Comparison of ENCODE assay signal across 20 cellular contexts in genomic region chr17:67164298-67164697, GRCh38.
DNase-seq lines count a peak whose midpoint lies in the region; ATAC-seq and TF ChIP-seq lines count a peak whose summit lies in the region.
"Had no signal": no experiment of that assay in that cellular context is flagged by ENCODE, and none has a peak within 500 bp of the region (broad histone marks: within the 10 kb centered on the region; RNA-seq: fewer than 3 reads in every experiment).

No MANE protein-coding gene starts in this region.

- H3K56ac ChIP-seq in H9 (ENCODE audit: insufficient read length, low read depth, low read length) = no peak overlapping the region

- POLR2A ChIA-PET in WTC11 (lab: Charles Lee) = no interaction called here
- POLR2A ChIA-PET in naive thymus-derived CD4-positive, alpha-beta T cell (lab: Charles Lee) = no interaction called here
- POLR2A ChIA-PET in HEK293T (lab: Yijun Ruan, JAX) = no interaction called here

- H3K27me3 Mint-ChIP-seq in WTC11 (ENCODE audit: low read depth) (no peaks in the 10 kb centered on the region), H9 (ENCODE audit: low read depth) (no peaks in the 10 kb centered on the region)
- no peaks in the 10 kb centered on the region for H3K27me3 Mint-ChIP-seq in naive thymus-derived CD4-positive, alpha-beta T cell
- H3K27me3 Mint-ChIP-seq: activated CD4-positive, alpha-beta T cell treated with anti-CD3 and anti-CD28 coated beads for 36 hours had no signal

- no peak overlapping the region for H3K23ac ChIP-seq in H9 (ENCODE audit: insufficient read length, low read depth, low read length)

- H3K27ac ChIP-seq in naive thymus-derived CD4-positive, alpha-beta T cell (ENCODE audit: low read depth, low read length) = no peak overlapping the region
- H3K27ac ChIP-seq in H9 (ENCODE audit: insufficient read length, low read depth, low read length) = no peak overlapping the region
- H3K27ac ChIP-seq: C4-2B had no signal

- CTCF ChIA-PET in WTC11 (lab: Charles Lee) = no interaction called here
- CTCF ChIA-PET in naive thymus-derived CD4-positive, alpha-beta T cell (lab: Charles Lee) = no interaction called here
- CTCF ChIA-PET in HEK293T (lab: Yijun Ruan, JAX) = no interaction called here

- no peak overlapping the region for H4K8ac ChIP-seq in H9 (replicated peaks; ENCODE audit: insufficient read length, low read depth, low read length)

- no peak overlapping the region for H3K14ac ChIP-seq in H9 (ENCODE audit: insufficient read depth, low read length)

- H3K9me3 Mint-ChIP-seq in WTC11 = no peaks in the 10 kb centered on the region
- no peaks in the 10 kb centered on the region for H3K9me3 Mint-ChIP-seq in naive thymus-derived CD4-positive, alpha-beta T cell
- H3K9me3 Mint-ChIP-seq in H9 = no peaks in the 10 kb centered on the region

- H3T11ph ChIP-seq in H9 (ENCODE audit: low read length) = no peak overlapping the region

- H2AFZ ChIP-seq in H9 (ENCODE audit: low read length) = no peak overlapping the region

- H3K79me1 ChIP-seq in H9 (ENCODE audit: insufficient read depth, low read depth, low read length, poor library complexity, severe bottlenecking) = no peaks in the 10 kb centered on the region

- H3K4me3 ChIP-seq in NB4 (ENCODE audit: low read depth, low read length) = no peak overlapping the region
- H3K4me3 ChIP-seq in naive thymus-derived CD4-positive, alpha-beta T cell (ENCODE audit: low read length) = no peak overlapping the region

- no peaks in the 10 kb centered on the region for H3K23me2 ChIP-seq in H9 (ENCODE audit: insufficient read length, low read depth, low read length, poor library complexity, severe bottlenecking)

- no peaks in the 10 kb centered on the region for H4K20me1 ChIP-seq in H9 (ENCODE audit: control insufficient read depth, insufficient read depth, insufficient read length)

- H3K4me1 ChIP-seq in naive thymus-derived CD4-positive, alpha-beta T cell (ENCODE audit: control insufficient read depth in 2 of 2, insufficient read depth in 2 of 2, low read length in 2 of 2) = no peaks in the 10 kb centered on the region
- no peaks in the 10 kb centered on the region for H3K4me1 ChIP-seq in H9 (ENCODE audit: insufficient read depth, low read length)

- no peaks in the 10 kb centered on the region for H3K79me2 ChIP-seq in H9 (ENCODE audit: insufficient read depth, low read length)

- H3K9ac ChIP-seq in H9 (ENCODE audit: extremely low read depth, insufficient read length, low read length) = no peak overlapping the region

- H2BK12ac ChIP-seq in H9 (ENCODE audit: insufficient read length, low read depth, low read length) = no peak overlapping the region

- ATAC-seq in WTC11 = no peak
- peak; percentile 31 for ATAC-seq in naive thymus-derived CD4-positive, alpha-beta T cell
- ATAC-seq: activated CD4-positive, alpha-beta T cell treated with anti-CD3 and anti-CD28 coated beads for 36 hours; HCT116 had no signal

- no peaks in the 10 kb centered on the region for H3K9me3 ChIP-seq in naive thymus-derived CD4-positive, alpha-beta T cell (ENCODE audit: control insufficient read depth in 2 of 3, low read length in 3 of 3)
- H3K9me3 ChIP-seq in H9 (ENCODE audit: control insufficient read depth, low read depth, low read length) = no peaks in the 10 kb centered on the region

- DNase-seq in CD1c-positive myeloid dendritic cell (ENCODE audit: extremely low spot score) = peak; percentile 75
- peak; percentile 42 for DNase-seq in NB4 (ENCODE audit: low read depth)
- no peak for DNase-seq in WTC11 (ENCODE audit: low spot score)
- no peak for DNase-seq in naive thymus-derived CD4-positive, alpha-beta T cell
- DNase-seq in retina = no peak
- no peak for DNase-seq in H9
- no peak for DNase-seq in HEK293T (ENCODE audit: extremely low spot score)
- DNase-seq in inferior parietal cortex (ENCODE audit: extremely low spot score) = no peak
- DNase-seq: activated CD4-positive, alpha-beta T cell treated with anti-CD3 and anti-CD28 coated beads for 36 hours; activated gamma-delta T cell; EL; head of caudate nucleus; MM.1S; NCI-H187; NCI-H526 treated with DMSO at 0.1 percent for 48 hours; OCI-M1; stimulated activated CD4-positive, alpha-beta T cell treated with anti-CD3 and anti-CD28 coated beads, Interleukin-4, amount 100 ng/mL, for 24 hours; stimulated activated naive CD4-positive, alpha-beta T cell treated with Interleukin-2 at 50 U/mL for 16 hours had no signal

- intact Hi-C loops in naive thymus-derived CD4-positive, alpha-beta T cell (cut with micrococcal nuclease) = no loop called here

- no peaks in the 10 kb centered on the region for H3K4me1 Mint-ChIP-seq in WTC11
- peaks cover 0 to 13% (median 6%) of the 10 kb centered on the region in 7 donors for H3K4me1 Mint-ChIP-seq in naive thymus-derived CD4-positive, alpha-beta T cell
- no peaks in the 10 kb centered on the region for H3K4me1 Mint-ChIP-seq in H9
- H3K4me1 Mint-ChIP-seq: activated CD4-positive, alpha-beta T cell treated with anti-CD3 and anti-CD28 coated beads for 36 hours had no signal

- WGBS in H9 (ENCODE audit: extremely low coverage, insufficient read length, low lambda C conversion rate) = no CpG with 5 or more reads among the region's 2 CpGs

- H3K4me3 Mint-ChIP-seq in WTC11 (no peak overlapping the region), H9 (no peak overlapping the region)
- no peak overlapping the region for H3K4me3 Mint-ChIP-seq in naive thymus-derived CD4-positive, alpha-beta T cell
- H3K4me3 Mint-ChIP-seq: activated CD4-positive, alpha-beta T cell treated with anti-CD3 and anti-CD28 coated beads for 36 hours had no signal

- no peak overlapping the region for H2BK120ac ChIP-seq in H9 (ENCODE audit: low read depth, low read length, poor library complexity, severe bottlenecking)

- peaks cover 22% of the 10 kb centered on the region for H3K36me3 Mint-ChIP-seq in WTC11
- H3K36me3 Mint-ChIP-seq in naive thymus-derived CD4-positive, alpha-beta T cell = peaks cover 17 to 44% (median 38%) of the 10 kb centered on the region in 5 donors
- H3K36me3 Mint-ChIP-seq in H9 (ENCODE audit: insufficient read depth in 1 of 3, low read depth in 3 of 3) = peaks cover 0 to 28% (median 16%) of the 10 kb centered on the region in 3 experiments; a peak in 4 of 7 replicates

- TF ChIP-seq POLR2A in NB4 (IDR thresholded peaks at IDR 0.05; ENCODE audit: extremely low read depth, insufficient read length) = no peak

- H3K4me2 ChIP-seq in H9 (ENCODE audit: insufficient read depth, insufficient read length, low read length) = no peak overlapping the region

- no peak overlapping the region for H2BK15ac ChIP-seq in H9 (ENCODE audit: low read depth, low read length)

- H3K18ac ChIP-seq in H9 (ENCODE audit: insufficient read length, low read depth, low read length) = no peak overlapping the region

- peaks cover 4 to 41% (median 15%) of the 10 kb centered on the region in 3 experiments for H3K36me3 ChIP-seq in naive thymus-derived CD4-positive, alpha-beta T cell (ENCODE audit: control insufficient read depth in 2 of 3, insufficient read depth in 3 of 3, low read length in 3 of 3)

- no peak overlapping the region for H2AK5ac ChIP-seq in H9 (ENCODE audit: insufficient read length, low read length)

- H4K91ac ChIP-seq in H9 (ENCODE audit: insufficient read length, low read depth, low read length) = no peak overlapping the region

- H3K27me3 ChIP-seq in naive thymus-derived CD4-positive, alpha-beta T cell (ENCODE audit: control insufficient read depth in 2 of 2, insufficient read depth in 2 of 2, low read length in 2 of 2) = no peaks in the 10 kb centered on the region
- no peaks in the 10 kb centered on the region for H3K27me3 ChIP-seq in H9 (ENCODE audit: insufficient read depth, low read length)

- no peak overlapping the region for H2BK20ac ChIP-seq in H9 (ENCODE audit: low read depth, low read length, poor library complexity, severe bottlenecking)

- no peak overlapping the region for H3K4ac ChIP-seq in H9 (ENCODE audit: low read depth, low read length)

- H4K5ac ChIP-seq in H9 (ENCODE audit: insufficient read length, low read depth, low read length) = no peak overlapping the region

- TF ChIP-seq CTCF in NB4 (IDR thresholded peaks at IDR 0.05; ENCODE audit: low read depth, low read length) (no peak), WTC11 (IDR thresholded peaks at IDR 0.05) (no peak), H9 (conservative IDR thresholded peaks at IDR 0.05) (no peak)

- H3K27ac Mint-ChIP-seq in WTC11 = 0 out of 2 replicates have a peak overlapping the region, but pooled peaks have one; percentile 3
- H3K27ac Mint-ChIP-seq in naive thymus-derived CD4-positive, alpha-beta T cell = no peak overlapping the region
- H3K27ac Mint-ChIP-seq in H9 = no peak overlapping the region
- H3K27ac Mint-ChIP-seq: activated CD4-positive, alpha-beta T cell treated with anti-CD3 and anti-CD28 coated beads for 36 hours had no signal

- H2BK5ac ChIP-seq in H9 (ENCODE audit: insufficient read length, low read length) = no peak overlapping the region

TF ChIP-seq in WTC11, 78 proteins besides CTCF, POLR2A, EP300 and RAD21 (continues in another document):
- no peak for TF ChIP-seq JAZF1 (CRISPR knock-in tag; IDR thresholded peaks at IDR 0.05)
- TF ChIP-seq ZNF671 (CRISPR knock-in tag; IDR thresholded peaks at IDR 0.05) = no peak
- TF ChIP-seq RELA (CRISPR knock-in tag; IDR thresholded peaks at IDR 0.05; ENCODE audit: borderline replicate concordance) = no peak
- no peak for TF ChIP-seq CREB1 (CRISPR knock-in tag; IDR thresholded peaks at IDR 0.05)
- TF ChIP-seq GTF2I (CRISPR knock-in tag; conservative IDR thresholded peaks at IDR 0.05) = no peak
- no peak for TF ChIP-seq NR1H2 (CRISPR knock-in tag; IDR thresholded peaks at IDR 0.05)
- no peak for TF ChIP-seq PRRX2 (CRISPR knock-in tag; IDR thresholded peaks at IDR 0.05)
- TF ChIP-seq ATF3 (CRISPR knock-in tag; conservative IDR thresholded peaks at IDR 0.05) = no peak

TF ChIP-seq in HEK293T, 16 proteins besides CTCF, POLR2A, EP300 and RAD21 (continues in another document):
- no peak for TF ChIP-seq CTBP1 (IDR thresholded peaks at IDR 0.05; ENCODE audit: borderline replicate concordance)
- TF ChIP-seq SP1 (IDR thresholded peaks at IDR 0.05) = no peak
- no peak for TF ChIP-seq HDGF (IDR thresholded peaks at IDR 0.05; ENCODE audit: borderline replicate concordance)
- no peak for TF ChIP-seq ZNF384 (IDR thresholded peaks at IDR 0.05)
- TF ChIP-seq FOXA1 (IDR thresholded peaks at IDR 0.05) = no peak
- TF ChIP-seq TARDBP (IDR thresholded peaks at IDR 0.05) = no peak
- no peak for TF ChIP-seq BHLHE40 (IDR thresholded peaks at IDR 0.05; ENCODE audit: borderline replicate concordance)
- TF ChIP-seq, protein P1, sequence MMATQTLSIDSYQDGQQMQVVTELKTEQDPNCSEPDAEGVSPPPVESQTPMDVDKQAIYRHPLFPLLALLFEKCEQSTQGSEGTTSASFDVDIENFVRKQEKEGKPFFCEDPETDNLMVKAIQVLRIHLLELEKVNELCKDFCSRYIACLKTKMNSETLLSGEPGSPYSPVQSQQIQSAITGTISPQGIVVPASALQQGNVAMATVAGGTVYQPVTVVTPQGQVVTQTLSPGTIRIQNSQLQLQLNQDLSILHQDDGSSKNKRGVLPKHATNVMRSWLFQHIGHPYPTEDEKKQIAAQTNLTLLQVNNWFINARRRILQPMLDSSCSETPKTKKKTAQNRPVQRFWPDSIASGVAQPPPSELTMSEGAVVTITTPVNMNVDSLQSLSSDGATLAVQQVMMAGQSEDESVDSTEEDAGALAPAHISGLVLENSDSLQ (IDR thresholded peaks at IDR 0.05) = no peak
- TF ChIP-seq ARNT (IDR thresholded peaks at IDR 0.05) = no peak
- no peak for TF ChIP-seq LEF1 (IDR thresholded peaks at IDR 0.05; ENCODE audit: borderline replicate concordance)

Comparison
In these comparisons a context has a peak if more than half of its experiments do, and no peak if none do; other contexts are left out.
1. DNase-seq: peak in CD1c-positive myeloid dendritic cell (single experiment) and NB4 (single experiment); none in WTC11 (single experiment), naive thymus-derived CD4-positive, alpha-beta T cell (0 of 9), retina (single experiment), H9 (single experiment), HEK293T (single experiment) and inferior parietal cortex (single experiment).